14 cellular contexts compared by ENCODE assay signal in genomic region chr15:73822998-73823397, GRCh38. TPM values are rescaled to one million over a fixed set of nuclear protein-coding genes. Genes with fewer than 3 reads are reported as not detected.
DNase-seq lines count a peak whose midpoint lies in the region; ATAC-seq and TF ChIP-seq lines count a peak whose summit lies in the region.
"Had no signal": no experiment of that assay in that cellular context is flagged by ENCODE, and none has a peak within 500 bp of the region (broad histone marks: within the 10 kb centered on the region; RNA-seq: fewer than 3 reads in every experiment).

No MANE protein-coding gene starts in this region.

- no peak overlapping the region for H3K4me3 Mint-ChIP-seq in WTC11

- TF ChIP-seq CTCF in WTC11 (IDR thresholded peaks at IDR 0.05) = no peak

- peaks cover 8% of the 10 kb centered on the region; the same call in 1 of the 2 replicates for H3K9me3 Mint-ChIP-seq in WTC11

- H3K27me3 Mint-ChIP-seq in WTC11 (ENCODE audit: low read depth) = no peaks in the 10 kb centered on the region; the same call in none of the 2 replicates

- H3K4me1 Mint-ChIP-seq in WTC11 = no peaks in the 10 kb centered on the region; the same call in 1 of the 2 replicates

- H3K27ac Mint-ChIP-seq in WTC11 = no peak overlapping the region

- DNase-seq in ACHN (peak; percentile 17), HT-29 (ENCODE audit: low spot score) (peak; percentile 28), WTC11 (ENCODE audit: low spot score) (peak; percentile 56), foreskin melanocyte (peak; percentile 14), SIG-M5 (lab: John Stamatoyannopoulos, UW) (no peak), KG1 (lab: John Stamatoyannopoulos, UW) (no peak)
- DNase-seq: effector CD4-positive, alpha-beta T cell; NCI-H2227 treated with DMSO at 0.1 percent for 48 hours; psoas muscle; RPMI8226; stimulated activated naive CD4-positive, alpha-beta T cell had no signal

- ATAC-seq in WTC11 (no peak), HG02763 (IDR thresholded peaks at IDR 0.05; ENCODE audit: unreplicated experiment) (no peak), HG03039 (IDR thresholded peaks at IDR 0.05; ENCODE audit: unreplicated experiment) (no peak)
- ATAC-seq: psoas muscle had no signal

- CTCF ChIA-PET in WTC11 (lab: Charles Lee) = interaction anchor here (4.2 kb wide), 1 partner anchor 44 kb away, joined by 13 read pairs; no protein-coding TSS in a partner anchor

- POLR2A ChIA-PET in WTC11 (lab: Charles Lee) = no interaction called here

- in situ Hi-C loops in ACHN (cut with HindIII; ENCODE audit: low pct_ligation_motif_present, low pct_unique_long_range_greater_than_20kb, low sequenced_read_pairs) = no loop called here

- H3K36me3 Mint-ChIP-seq in WTC11 = no peaks in the 10 kb centered on the region

TF ChIP-seq in WTC11, 78 proteins besides CTCF, POLR2A, EP300 and RAD21 (continues in another document):
- TF ChIP-seq ARID4B (CRISPR knock-in tag; IDR thresholded peaks at IDR 0.05; ENCODE audit: borderline replicate concordance) (peak; percentile 74; the same call in 1 of the 2 replicates), ZNF121 (CRISPR knock-in tag; IDR thresholded peaks at IDR 0.05) (no peak), NFATC4 (CRISPR knock-in tag; IDR thresholded peaks at IDR 0.05) (no peak), FOXP4 (CRISPR knock-in tag; IDR thresholded peaks at IDR 0.05) (peak; percentile 67), OVOL2 (CRISPR knock-in tag; IDR thresholded peaks at IDR 0.05; ENCODE audit: borderline replicate concordance) (no peak), ZNF281 (CRISPR knock-in tag; IDR thresholded peaks at IDR 0.05) (peak; percentile 75), NFYB (CRISPR knock-in tag; conservative IDR thresholded peaks at IDR 0.05; ENCODE audit: low read depth) (no peak), NFE2L1 (CRISPR knock-in tag; IDR thresholded peaks at IDR 0.05) (no peak), E2F5 (CRISPR knock-in tag; IDR thresholded peaks at IDR 0.05) (no peak), ESRRA (CRISPR knock-in tag; IDR thresholded peaks at IDR 0.05; ENCODE audit: borderline replicate concordance) (no peak), PRRX2 (CRISPR knock-in tag; IDR thresholded peaks at IDR 0.05) (no peak), ZNF232 (CRISPR knock-in tag; IDR thresholded peaks at IDR 0.05) (0 out of 2 replicates have a peak, but pooled peaks have one; percentile 49), E2F4 (CRISPR knock-in tag; IDR thresholded peaks at IDR 0.05; ENCODE audit: borderline replicate concordance, low read depth) (no peak), ZNF416 (CRISPR knock-in tag; IDR thresholded peaks at IDR 0.05) (no peak), ZNF423 (CRISPR knock-in tag; IDR thresholded peaks at IDR 0.05) (no peak), ELF4 (CRISPR knock-in tag; IDR thresholded peaks at IDR 0.05; ENCODE audit: low read depth) (no peak), FOXK1 (CRISPR knock-in tag; IDR thresholded peaks at IDR 0.05) (peak; percentile 35; the same call in 1 of the 2 replicates), MAX (CRISPR knock-in tag; IDR thresholded peaks at IDR 0.05) (no peak; the same call in 1 of the 2 replicates), ZNF219 (CRISPR knock-in tag; IDR thresholded peaks at IDR 0.05; ENCODE audit: borderline replicate concordance) (peak; percentile 69; the same call in 1 of the 2 replicates), IRF2 (CRISPR knock-in tag; IDR thresholded peaks at IDR 0.05; ENCODE audit: borderline replicate concordance, low read depth) (no peak), RORB (CRISPR knock-in tag; IDR thresholded peaks at IDR 0.05) (no peak)

RNA-seq across cellular contexts. Expression of gene TBC1D21, which starts 50.4 kb away (rescaled TPM):
- not detected in 2 replicates for total RNA-seq in HT-29 (2014; rRNA removed; shearing (Covaris generic))
- total RNA-seq in WTC11 (2021) = not detected in 3 replicates
- total RNA-seq: adrenal gland, psoas muscle had no signal

Comparison
In these comparisons a context has a peak if more than half of its experiments do, and no peak if none do; other contexts are left out.
1. DNase-seq: peak in ACHN (single experiment), HT-29 (single experiment), WTC11 (single experiment) and foreskin melanocyte (single experiment); none in SIG-M5 (single experiment) and KG1 (single experiment).